In the genomic region with DNA sequence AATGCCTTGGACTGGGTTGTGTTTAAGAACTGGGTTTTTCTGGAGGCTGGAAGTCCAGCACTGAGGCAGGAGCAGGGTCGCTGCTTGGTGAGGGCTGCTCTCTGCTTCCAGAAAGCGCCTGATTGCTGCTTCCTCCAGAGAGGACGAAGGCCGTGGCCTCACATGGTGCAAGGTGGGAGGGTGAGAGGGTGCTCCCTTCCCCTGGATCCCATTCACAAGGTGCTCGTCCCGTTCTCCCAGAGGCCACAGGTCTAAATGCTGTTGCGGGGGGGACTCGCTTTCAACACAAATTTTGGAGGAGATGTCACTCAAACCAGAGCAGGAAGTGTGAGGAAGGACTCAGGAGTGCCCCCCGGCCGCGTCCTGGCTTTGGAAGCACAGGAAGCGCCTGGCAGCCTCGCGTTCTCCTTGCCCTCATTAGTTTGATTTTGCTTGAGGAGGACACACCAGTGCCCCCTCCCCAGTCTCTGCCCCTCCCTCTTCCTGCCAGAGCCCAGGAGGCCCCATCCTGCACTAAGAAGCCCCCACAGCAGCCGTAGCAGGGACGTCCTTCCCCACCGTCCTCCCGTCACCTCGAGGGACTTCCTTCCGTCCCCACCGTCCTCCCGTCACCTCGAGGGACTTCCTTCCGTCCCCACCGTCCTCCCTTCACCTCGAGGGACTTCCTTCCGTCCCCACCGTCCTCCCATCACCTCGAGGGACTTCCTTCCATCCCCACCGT, we compare ENCODE assay signal across 1 cellular context.
TF ChIP-seq lines count a peak whose summit lies in the region.

No MANE protein-coding gene starts in this region.

TF ChIP-seq in neural cell, 6 proteins besides CTCF, POLR2A, EP300 and RAD21:
- TF ChIP-seq EZH2 (IDR thresholded peaks at IDR 0.05; ENCODE audit: borderline replicate concordance, insufficient read depth, low read length, poor library complexity, severe bottlenecking) (no peak), POLR2AphosphoS5 (IDR thresholded peaks at IDR 0.05) (no peak), MXI1 (conservative IDR thresholded peaks at IDR 0.05; ENCODE audit: poor library complexity, severe bottlenecking) (no peak), TAF1 (IDR thresholded peaks at IDR 0.05; ENCODE audit: low read depth) (no peak), SMC3 (conservative IDR thresholded peaks at IDR 0.05; ENCODE audit: poor library complexity) (no peak)
- TF ChIP-seq, protein P1, sequence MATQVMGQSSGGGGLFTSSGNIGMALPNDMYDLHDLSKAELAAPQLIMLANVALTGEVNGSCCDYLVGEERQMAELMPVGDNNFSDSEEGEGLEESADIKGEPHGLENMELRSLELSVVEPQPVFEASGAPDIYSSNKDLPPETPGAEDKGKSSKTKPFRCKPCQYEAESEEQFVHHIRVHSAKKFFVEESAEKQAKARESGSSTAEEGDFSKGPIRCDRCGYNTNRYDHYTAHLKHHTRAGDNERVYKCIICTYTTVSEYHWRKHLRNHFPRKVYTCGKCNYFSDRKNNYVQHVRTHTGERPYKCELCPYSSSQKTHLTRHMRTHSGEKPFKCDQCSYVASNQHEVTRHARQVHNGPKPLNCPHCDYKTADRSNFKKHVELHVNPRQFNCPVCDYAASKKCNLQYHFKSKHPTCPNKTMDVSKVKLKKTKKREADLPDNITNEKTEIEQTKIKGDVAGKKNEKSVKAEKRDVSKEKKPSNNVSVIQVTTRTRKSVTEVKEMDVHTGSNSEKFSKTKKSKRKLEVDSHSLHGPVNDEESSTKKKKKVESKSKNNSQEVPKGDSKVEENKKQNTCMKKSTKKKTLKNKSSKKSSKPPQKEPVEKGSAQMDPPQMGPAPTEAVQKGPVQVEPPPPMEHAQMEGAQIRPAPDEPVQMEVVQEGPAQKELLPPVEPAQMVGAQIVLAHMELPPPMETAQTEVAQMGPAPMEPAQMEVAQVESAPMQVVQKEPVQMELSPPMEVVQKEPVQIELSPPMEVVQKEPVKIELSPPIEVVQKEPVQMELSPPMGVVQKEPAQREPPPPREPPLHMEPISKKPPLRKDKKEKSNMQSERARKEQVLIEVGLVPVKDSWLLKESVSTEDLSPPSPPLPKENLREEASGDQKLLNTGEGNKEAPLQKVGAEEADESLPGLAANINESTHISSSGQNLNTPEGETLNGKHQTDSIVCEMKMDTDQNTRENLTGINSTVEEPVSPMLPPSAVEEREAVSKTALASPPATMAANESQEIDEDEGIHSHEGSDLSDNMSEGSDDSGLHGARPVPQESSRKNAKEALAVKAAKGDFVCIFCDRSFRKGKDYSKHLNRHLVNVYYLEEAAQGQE (IDR thresholded peaks at IDR 0.05; ENCODE audit: borderline replicate concordance), result no peak
